Comparison of ENCODE assay signal across 3 cellular contexts in genomic region chr20:2261105-2261504, GRCh38.
TF ChIP-seq lines count a peak whose summit lies in the region.

No MANE protein-coding gene starts in this region.

TF ChIP-seq in A549, 52 proteins besides CTCF, POLR2A, EP300 and RAD21 (continued from another document):
- TF ChIP-seq SMC3 (IDR thresholded peaks at IDR 0.05) (no peak), ZFP36 (IDR thresholded peaks at IDR 0.05; ENCODE audit: borderline replicate concordance, partially characterized antibody) (peak; percentile 98), KDM5A (IDR thresholded peaks at IDR 0.05) (no peak), FOXS1 (CRISPR knock-in tag; IDR thresholded peaks at IDR 0.05) (no peak)

TF ChIP-seq in IMR-90, 13 proteins besides CTCF, POLR2A, EP300 and RAD21 (continued from another document):
- TF ChIP-seq RFX5 (IDR thresholded peaks at IDR 0.05; ENCODE audit: low read depth, low read length) (no peak), RCOR1 (IDR thresholded peaks at IDR 0.05; ENCODE audit: insufficient replicate concordance, low read length) (no peak), USF2 (IDR thresholded peaks at IDR 0.05; ENCODE audit: low read depth, low read length) (no peak), SMC3 (IDR thresholded peaks at IDR 0.05; ENCODE audit: low read depth, low read length) (no peak), ELK1 (IDR thresholded peaks at IDR 0.05; ENCODE audit: borderline replicate concordance, low read depth, low read length) (no peak), MAFK (IDR thresholded peaks at IDR 0.05; ENCODE audit: low read depth, low read length) (no peak), MXI1 (IDR thresholded peaks at IDR 0.05; ENCODE audit: borderline replicate concordance, low read depth, low read length) (no peak), NFE2L2 (IDR thresholded peaks at IDR 0.05; ENCODE audit: low read depth, low read length) (no peak)

TF ChIP-seq in liver, 16 proteins besides CTCF, POLR2A, EP300 and RAD21 (continued from another document):
- TF ChIP-seq MAX (IDR thresholded peaks at IDR 0.05) (peak; percentile 94), JUND (IDR thresholded peaks at IDR 0.05) (peak; percentile 49 to 69), REST (IDR thresholded peaks at IDR 0.05) (peak; percentile 57), ATF3 (IDR thresholded peaks at IDR 0.05) (no peak), YY1 (IDR thresholded peaks at IDR 0.05) (peak; percentile 70), HNF4A (conservative IDR thresholded peaks at IDR 0.05) (peak; percentile 96 to 97), SP1 (IDR thresholded peaks at IDR 0.05) (peak; percentile 86), ZBTB33 (IDR thresholded peaks at IDR 0.05) (peak; percentile 42), TAF1 (conservative IDR thresholded peaks at IDR 0.05) (no peak)
TF ChIP-seq in liver: peak in this region for 14.
